In genomic region chr20:21510414-21510971, GRCh38 we compare ENCODE assay signal across 9 cellular contexts. TPM values are rescaled to one million over a fixed set of nuclear protein-coding genes. Genes with fewer than 3 reads are reported as not detected.
DNase-seq lines count a peak whose midpoint lies in the region; FAIRE-seq and TF ChIP-seq lines count a peak whose summit lies in the region.
"Had no signal": no experiment of that assay in that cellular context is flagged by ENCODE, and none has a peak within 500 bp of the region (broad histone marks: within the 10 kb centered on the region; RNA-seq: fewer than 3 reads in every experiment).

No MANE protein-coding gene starts in this region.

- peaks cover 5% of the 10 kb centered on the region for H3K36me3 Mint-ChIP-seq in activated CD4-positive, alpha-beta T cell treated with anti-CD3 and anti-CD28 coated beads, Interleukin-2, amount 10 ng/mL, durations not matched to agents 24 days and 14 days (ENCODE audit: low read depth)
- no peaks in the 10 kb centered on the region for H3K36me3 Mint-ChIP-seq in astrocyte (ENCODE audit: low read depth, unreplicated experiment)

- no peak for FAIRE-seq in astrocyte (lab: Jason Lieb, UNC)
- FAIRE-seq in urothelium cell line (lab: Jason Lieb, UNC): no peak

- peak overlapping the region; percentile 77 for H3K4me3 Mint-ChIP-seq in activated CD4-positive, alpha-beta T cell treated with anti-CD3 and anti-CD28 coated beads, Interleukin-2, amount 10 ng/mL, durations not matched to agents 24 days and 14 days
- peak overlapping the region; percentile 14 for H3K4me3 Mint-ChIP-seq in astrocyte (ENCODE audit: unreplicated experiment)

- H3K4me3 ChIP-seq in astrocyte (ENCODE audit: insufficient read depth, low read depth, low read length) (peak overlapping the region; percentile 42), subcutaneous abdominal adipose tissue (ENCODE audit: low read depth in 1 of 5, low read length in 5 of 5) (peak overlapping the region; percentile 51 to 66 (median 58))

- H3K79me2 ChIP-seq in astrocyte (ENCODE audit: insufficient read depth, low read length): no peaks in the 10 kb centered on the region

- H3K27me3 ChIP-seq in astrocyte (ENCODE audit: insufficient read depth, low read length) (peaks cover 78% of the 10 kb centered on the region), layer of hippocampus (ENCODE audit: control insufficient read depth, insufficient read depth, low read length) (peaks cover 12% of the 10 kb centered on the region), subcutaneous abdominal adipose tissue (ENCODE audit: control insufficient read depth in 5 of 5, insufficient read depth in 4 of 5, low read length in 5 of 5) (peaks cover 47 to 83% (median 72%) of the 10 kb centered on the region in 5 donors)

- H3K27ac Mint-ChIP-seq in activated CD4-positive, alpha-beta T cell treated with anti-CD3 and anti-CD28 coated beads, Interleukin-2, amount 10 ng/mL, durations not matched to agents 24 days and 14 days: peak overlapping the region; percentile 49
- peak overlapping the region; percentile 26 for H3K27ac Mint-ChIP-seq in astrocyte (ENCODE audit: unreplicated experiment)

- peaks cover 4% of the 10 kb centered on the region for H3K9me3 Mint-ChIP-seq in activated CD4-positive, alpha-beta T cell treated with anti-CD3 and anti-CD28 coated beads, Interleukin-2, amount 10 ng/mL, durations not matched to agents 24 days and 14 days
- H3K9me3 Mint-ChIP-seq in astrocyte (ENCODE audit: unreplicated experiment): peaks cover 26% of the 10 kb centered on the region

- H3K9ac ChIP-seq in astrocyte (ENCODE audit: low read length) (peak overlapping the region; percentile 18), subcutaneous abdominal adipose tissue (ENCODE audit: low read length in 5 of 5) (no peak overlapping the region)

- TF ChIP-seq CTCF in astrocyte (IDR thresholded peaks at IDR 0.05; ENCODE audit: insufficient read depth, low read depth, low read length): no peak

- intact Hi-C loops in activated CD4-positive, alpha-beta T cell treated with anti-CD3 and anti-CD28 coated beads, Interleukin-2, amount 10 ng/mL, durations not matched to agents 24 days and 14 days (cut with micrococcal nuclease): no loop called here

- H3K36me3 ChIP-seq in astrocyte (ENCODE audit: insufficient read depth, low read length) (no peaks in the 10 kb centered on the region), subcutaneous abdominal adipose tissue (ENCODE audit: control insufficient read depth in 5 of 5, insufficient read depth in 5 of 5, low read length in 5 of 5) (no peaks in the 10 kb centered on the region)

- peak overlapping the region; percentile 83 for H3K4me2 ChIP-seq in astrocyte (ENCODE audit: low read length)

- peaks cover 67% of the 10 kb centered on the region for H3K27me3 Mint-ChIP-seq in activated CD4-positive, alpha-beta T cell treated with anti-CD3 and anti-CD28 coated beads, Interleukin-2, amount 10 ng/mL, durations not matched to agents 24 days and 14 days
- H3K27me3 Mint-ChIP-seq in astrocyte (ENCODE audit: low read depth, unreplicated experiment): peaks cover 60% of the 10 kb centered on the region

- DNase-seq in activated CD4-positive, alpha-beta T cell treated with anti-CD3 and anti-CD28 coated beads, Interleukin-2, amount 10 ng/mL, durations not matched to agents 24 days and 14 days: peak; percentile 67
- no peak for DNase-seq in activated CD4-positive, alpha-beta T cell treated with anti-CD3 and anti-CD28 coated beads, Interleukin-2, amount 50 U/mL, for 4 hours
- DNase-seq in astrocyte (ENCODE audit: low read depth) (no peak), urothelium cell line (ENCODE audit: low spot score) (no peak), DMS153 (lab: John Stamatoyannopoulos, UW) (no peak), COR-L47 (lab: John Stamatoyannopoulos, UW) (no peak)

- H3K4me1 ChIP-seq in astrocyte (ENCODE audit: insufficient read depth, low read length) (peaks cover 15% of the 10 kb centered on the region), subcutaneous abdominal adipose tissue (ENCODE audit: control insufficient read depth in 5 of 5, insufficient read depth in 5 of 5, low read length in 5 of 5) (peaks cover 0 to 58% (median 55%) of the 10 kb centered on the region in 5 donors)

- H4K20me1 ChIP-seq in astrocyte (ENCODE audit: insufficient read depth, low read length): no peaks in the 10 kb centered on the region

- peak overlapping the region; percentile 47 for H2AFZ ChIP-seq in astrocyte (ENCODE audit: low read depth, low read length)

- peaks cover 21% of the 10 kb centered on the region for H3K4me1 Mint-ChIP-seq in activated CD4-positive, alpha-beta T cell treated with anti-CD3 and anti-CD28 coated beads, Interleukin-2, amount 10 ng/mL, durations not matched to agents 24 days and 14 days
- H3K4me1 Mint-ChIP-seq in astrocyte (ENCODE audit: low read depth, unreplicated experiment): no peaks in the 10 kb centered on the region

- H3K9me3 ChIP-seq in astrocyte (ENCODE audit: insufficient read depth, low read depth, low read length) (no peaks in the 10 kb centered on the region), subcutaneous abdominal adipose tissue (ENCODE audit: control insufficient read depth in 5 of 5, low read length in 5 of 5) (no peaks in the 10 kb centered on the region)

- no peak overlapping the region for H3K27ac ChIP-seq in astrocyte (ENCODE audit: low read depth, low read length)
- H3K27ac ChIP-seq in layer of hippocampus (ENCODE audit: low read depth, low read length): peak overlapping the region; percentile 81
- H3K27ac ChIP-seq in subcutaneous abdominal adipose tissue (ENCODE audit: low read depth, low read length): no peak overlapping the region
- H3K27ac ChIP-seq: C4-2B had no signal

RNA-seq across cellular contexts. Expression of gene NKX2-2, which starts 3.4 kb away (rescaled TPM):
- total RNA-seq in activated CD4-positive, alpha-beta T cell treated with anti-CD3 and anti-CD28 coated beads, Interleukin-2, amount 10 ng/mL, durations not matched to agents 24 days and 14 days: not detected in 2 replicates
- total RNA-seq in astrocyte: not detected in 2 replicates
